26 cellular contexts compared by ENCODE assay signal in the genomic region with DNA sequence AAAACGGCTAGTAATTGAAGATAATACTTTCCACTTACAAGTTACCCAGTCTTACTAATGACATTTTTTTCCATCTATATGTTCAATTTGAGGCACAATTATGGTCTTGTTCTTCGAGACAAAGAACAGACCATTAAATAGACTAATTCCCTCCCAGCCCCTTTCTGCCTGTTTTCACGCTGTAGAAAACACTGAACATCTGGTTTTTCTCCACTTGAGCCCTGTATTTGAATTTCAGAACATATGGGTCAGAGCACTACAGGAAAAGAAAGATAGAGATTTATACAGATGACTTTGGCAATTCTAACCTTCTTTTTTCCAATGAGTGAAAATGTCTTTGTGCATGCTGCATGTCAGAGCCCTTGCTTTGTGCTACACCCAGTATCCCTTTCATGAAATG.
"Had no signal": no experiment of that assay in that cellular context is flagged by ENCODE, and none has a peak within 500 bp of the region (broad histone marks: within the 10 kb centered on the region; RNA-seq: fewer than 3 reads in every experiment).

No MANE protein-coding gene starts in this region.

- DNase-seq: heart right ventricle; hippocampal formation; immature natural killer cell; kidney; left colon; left ventricle myocardium inferior; naive B cell; nucleus accumbens; pancreas; posterior cingulate gyrus; retina; right cardiac atrium; stimulated activated CD4-positive, alpha-beta T cell treated with anti-CD3 and anti-CD28 coated beads, Interleukin-12 subunit alpha, Interleukin-12 subunit beta, amount 100 ng/mL, for 4 hours; stimulated activated CD4-positive, alpha-beta T cell treated with anti-CD3 and anti-CD28 coated beads, Interleukin-15, amount 100 ng/mL, for 24 hours; stimulated activated CD4-positive, alpha-beta T cell treated with anti-CD3 and anti-CD28 coated beads, Interleukin-2, amount 100 ng/mL, for 24 hours; stimulated activated CD4-positive, alpha-beta T cell treated with anti-CD3 and anti-CD28 coated beads, Interleukin-4, amount 100 ng/mL, for 1 hour; stimulated activated naive B cell treated with anti-CD40 and anti-IgM and Interleukin-4, amounts not matched to agents 10 μg/mL and 1 μg/mL and 100 μg/mL, for 72 hours; stimulated activated naive CD8-positive, alpha-beta T cell treated with anti-CD3 and anti-CD28 coated beads, Interleukin-15, Interleukin-2, amounts not matched to agents 100 U/mL and 50 U/mL, for 24 hours; stomach; testis; thyroid gland; transverse colon; upper lobe of right lung had no signal

- H3K4me1 Mint-ChIP-seq: immature natural killer cell; mesothelial cell of epicardium; naive B cell; stimulated activated naive B cell treated with anti-CD40 and anti-IgM and Interleukin-4, amounts not matched to agents 10 μg/mL and 1 μg/mL and 100 μg/mL, for 72 hours had no signal

- H3K4me3 Mint-ChIP-seq: immature natural killer cell; mesothelial cell of epicardium; naive B cell; natural killer cell treated with Interleukin-12 subunit alpha and Interleukin-12 subunit beta and Interleukin-15 and Interleukin-18, amount 100 ng/mL, for 72 hours; stimulated activated naive B cell treated with anti-CD40 and anti-IgM and Interleukin-4, amounts not matched to agents 10 μg/mL and 1 μg/mL and 100 μg/mL, for 72 hours had no signal

- H3K36me3 Mint-ChIP-seq: immature natural killer cell; mesothelial cell of epicardium; naive B cell; natural killer cell treated with Interleukin-12 subunit alpha and Interleukin-12 subunit beta and Interleukin-15 and Interleukin-18, amount 100 ng/mL, for 72 hours; stimulated activated naive B cell treated with anti-CD40 and anti-IgM and Interleukin-4, amounts not matched to agents 10 μg/mL and 1 μg/mL and 100 μg/mL, for 72 hours had no signal

- H3K9me3 Mint-ChIP-seq: mesothelial cell of epicardium had no signal

- H3K27ac Mint-ChIP-seq: immature natural killer cell; mesothelial cell of epicardium; natural killer cell treated with Interleukin-12 subunit alpha and Interleukin-12 subunit beta and Interleukin-15 and Interleukin-18, amount 100 ng/mL, for 72 hours; stimulated activated naive B cell treated with anti-CD40 and anti-IgM and Interleukin-4, amounts not matched to agents 10 μg/mL and 1 μg/mL and 100 μg/mL, for 72 hours had no signal

- H3K27me3 Mint-ChIP-seq: naive B cell; natural killer cell treated with Interleukin-12 subunit alpha and Interleukin-12 subunit beta and Interleukin-15 and Interleukin-18, amount 100 ng/mL, for 72 hours; stimulated activated naive B cell treated with anti-CD40 and anti-IgM and Interleukin-4, amounts not matched to agents 10 μg/mL and 1 μg/mL and 100 μg/mL, for 72 hours had no signal

- ATAC-seq: heart right ventricle; left colon; natural killer cell treated with Interleukin-12 subunit alpha and Interleukin-12 subunit beta and Interleukin-15 and Interleukin-18, amount 100 ng/mL, for 72 hours; pancreas; right cardiac atrium; sciatic nerve; stimulated activated naive B cell treated with anti-CD40 and anti-IgM and Interleukin-4, amounts not matched to agents 10 μg/mL and 1 μg/mL and 100 μg/mL, for 72 hours; stimulated activated naive CD8-positive, alpha-beta T cell treated with anti-CD3 and anti-CD28 coated beads, Interleukin-15, Interleukin-2, amounts not matched to agents 100 U/mL and 50 U/mL, for 24 hours; upper lobe of right lung had no signal
